ENCODE assay signal across 8 cellular contexts in the genomic region with DNA sequence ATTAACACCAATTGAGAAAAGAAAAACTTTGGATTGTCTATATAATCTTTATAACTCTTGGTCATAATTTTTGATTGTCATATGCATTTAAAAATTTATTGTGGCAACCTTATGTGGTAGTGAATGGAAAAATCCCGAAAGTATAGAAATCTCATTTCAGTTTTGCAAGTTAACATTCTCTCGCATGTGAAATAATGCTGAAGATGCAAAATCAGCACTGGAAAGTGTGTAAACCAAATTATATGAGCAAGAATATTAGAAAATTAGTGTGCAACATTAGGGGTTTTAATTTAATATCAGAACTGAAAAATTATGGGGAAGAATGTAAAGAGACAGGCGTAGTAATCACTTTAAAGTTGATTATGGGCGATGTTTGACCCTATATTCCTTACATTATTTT.
"Had no signal": no experiment of that assay in that cellular context is flagged by ENCODE, and none has a peak within 500 bp of the region (broad histone marks: within the 10 kb centered on the region; RNA-seq: fewer than 3 reads in every experiment).

No MANE protein-coding gene starts in this region.

- H3K9ac ChIP-seq: GM23248, KMS-11 had no signal

- FAIRE-seq: HTR-8/SVneo had no signal

- H3K4me2 ChIP-seq: KMS-11 had no signal

- H3K4me3 ChIP-seq: GM23248 had no signal

- H3K27ac ChIP-seq: GM23248, KMS-11 had no signal

- DNase-seq: GM23248, GOT3, H9, HCEC 1CT, HFFc6, Karpas-422 had no signal

- H2AFZ ChIP-seq: GM23248 had no signal
